11 cellular contexts compared by ENCODE assay signal in the genomic region with DNA sequence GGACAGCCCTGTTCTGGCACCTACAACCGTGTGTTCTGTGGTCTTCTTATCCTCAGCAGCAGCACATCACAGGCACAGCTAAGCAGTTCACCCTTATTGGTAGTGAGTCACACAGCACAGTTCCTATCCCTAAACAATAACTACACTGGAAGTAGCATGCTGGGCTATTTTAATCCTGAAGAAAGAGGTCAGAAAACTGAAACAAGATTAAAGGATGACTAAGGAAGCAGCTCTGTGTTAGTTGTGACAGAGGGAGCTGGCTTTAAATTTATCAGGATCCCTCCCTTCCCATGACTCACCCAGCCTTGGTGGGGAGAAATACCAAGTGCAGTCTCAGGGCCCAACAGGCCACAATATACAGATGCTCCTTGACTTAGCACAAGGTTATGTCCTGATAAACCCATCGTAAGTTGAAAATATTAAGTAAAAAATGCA.
DNase-seq lines count a peak whose midpoint lies in the region; ATAC-seq and TF ChIP-seq lines count a peak whose summit lies in the region.
"Had no signal": no experiment of that assay in that cellular context is flagged by ENCODE, and none has a peak within 500 bp of the region (broad histone marks: within the 10 kb centered on the region; RNA-seq: fewer than 3 reads in every experiment).

No MANE protein-coding gene starts in this region.

- H3K36me3 Mint-ChIP-seq in activated T-helper 17 cell treated with anti-CD3 and anti-CD28 coated beads, Interleukin-2, amount 50 U/mL, for 72 hours (ENCODE audit: low read depth), result no peaks in the 10 kb centered on the region
- H3K36me3 Mint-ChIP-seq: memory B cell had no signal

- no peaks in the 10 kb centered on the region for H3K9me3 Mint-ChIP-seq in activated T-helper 17 cell treated with anti-CD3 and anti-CD28 coated beads, Interleukin-2, amount 50 U/mL, for 72 hours
- H3K9me3 Mint-ChIP-seq: central memory CD8-positive, alpha-beta T cell; memory B cell had no signal

- TF ChIP-seq CTCF in BJ (IDR thresholded peaks at IDR 0.05; ENCODE audit: insufficient read depth, low read depth, low read length) (no peak), cardiac fibroblast (IDR thresholded peaks at IDR 0.05; ENCODE audit: low read depth, low read length) (no peak), GM10266 (IDR thresholded peaks at IDR 0.05; ENCODE audit: control insufficient read depth, insufficient read depth, low read depth, missing control alignments) (no peak), spleen (IDR thresholded peaks at IDR 0.05 in 8 of 11, conservative IDR thresholded peaks at IDR 0.05 in 3 of 11) (no peak)

- intact Hi-C loops in spleen (cut with DNase I; ENCODE audit: low total_unique reads), result no loop called here

- no peaks in the 10 kb centered on the region for H3K9me3 ChIP-seq in spleen

- H3K27me3 ChIP-seq in BJ (ENCODE audit: control insufficient read depth, insufficient read depth, low read length) (no peaks in the 10 kb centered on the region), spleen (replicated peaks in 1 of 7) (no peaks in the 10 kb centered on the region)

- TF ChIP-seq POLR2A in spleen (IDR thresholded peaks at IDR 0.05), result no peak

- WGBS in spleen, 5 donors, result 46 to 51% (median 49%) methylated on average over 2 of the region's 2 CpGs

- H3K27ac ChIP-seq in spleen, result no peak overlapping the region

- H3K4me1 Mint-ChIP-seq in activated T-helper 17 cell treated with anti-CD3 and anti-CD28 coated beads, Interleukin-2, amount 50 U/mL, for 72 hours, result no peaks in the 10 kb centered on the region
- H3K4me1 Mint-ChIP-seq: central memory CD8-positive, alpha-beta T cell had no signal

- no peak overlapping the region for H3K4me3 Mint-ChIP-seq in activated T-helper 17 cell treated with anti-CD3 and anti-CD28 coated beads, Interleukin-2, amount 50 U/mL, for 72 hours
- H3K4me3 Mint-ChIP-seq: central memory CD8-positive, alpha-beta T cell; memory B cell had no signal

- no peak for ATAC-seq in activated T-helper 17 cell treated with anti-CD3 and anti-CD28 coated beads, Interleukin-2, amount 50 U/mL, for 72 hours (replicated peaks)

- H3K4me3 ChIP-seq in BJ (ENCODE audit: low read depth, low read length) (no peak overlapping the region), cardiac fibroblast (replicated peaks in 1 of 2; ENCODE audit: low read depth in 2 of 2, low read length in 2 of 2) (no peak overlapping the region), spleen (no peak overlapping the region)

- H3K36me3 ChIP-seq in BJ (ENCODE audit: control insufficient read depth, insufficient read depth, low read length) (no peaks in the 10 kb centered on the region), spleen (no peaks in the 10 kb centered on the region)

- CTCF ChIA-PET in BJ (lab: Yijun Ruan, JAX), result interaction anchor here (0.9 kb wide), 1 partner anchor 23 kb away, joined by 3 read pairs; no protein-coding TSS in a partner anchor

- peaks cover 13% of the 10 kb centered on the region for H3K27me3 Mint-ChIP-seq in activated T-helper 17 cell treated with anti-CD3 and anti-CD28 coated beads, Interleukin-2, amount 50 U/mL, for 72 hours

- peak; percentile 37 for DNase-seq in BJ (ENCODE audit: low read depth)
- DNase-seq in M059J (ENCODE audit: low read depth), result peak; percentile 72
- DNase-seq in cardiac fibroblast (ENCODE audit: low read depth in 2 of 2), result peak; percentile 82 to 85
- DNase-seq in kidney tubule cell (ENCODE audit: low spot score), result peak; percentile 91
- no peak for DNase-seq in GM10266 (ENCODE audit: extremely low spot score)
- no peak for DNase-seq in spleen
- DNase-seq in HT-29 (ENCODE audit: low spot score), result no peak
- DNase-seq: NCI-H446 had no signal

- no peak overlapping the region for H3K27ac Mint-ChIP-seq in activated T-helper 17 cell treated with anti-CD3 and anti-CD28 coated beads, Interleukin-2, amount 50 U/mL, for 72 hours
- H3K27ac Mint-ChIP-seq: memory B cell had no signal

- H3K4me1 ChIP-seq in spleen, result peaks cover 0 to 7% (median 0%) of the 10 kb centered on the region in 6 donors

- POLR2A ChIA-PET in BJ (lab: Charles Lee), result no interaction called here

Comparison
In these comparisons a context has a peak if more than half of its experiments do, and no peak if none do; other contexts are left out.
1. DNase-seq: peak in BJ (single experiment), M059J (single experiment), cardiac fibroblast (2 of 2) and kidney tubule cell (single experiment); none in GM10266 (single experiment), spleen (single experiment) and HT-29 (single experiment).